Comparison of ENCODE assay signal across 8 cellular contexts in the genomic region with DNA sequence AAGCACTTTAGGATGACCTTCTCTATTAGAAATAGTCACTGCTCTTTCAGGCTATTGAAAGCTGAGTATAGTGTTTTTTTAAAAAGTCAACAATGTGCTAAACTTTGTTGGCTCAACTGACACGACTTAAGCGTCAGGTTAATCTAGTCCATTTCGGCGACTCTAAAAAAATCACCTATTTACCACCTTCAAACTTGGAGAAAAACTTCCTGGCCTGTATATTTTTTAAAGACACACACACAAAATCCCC.
DNase-seq lines count a peak whose midpoint lies in the region; ATAC-seq, FAIRE-seq and TF ChIP-seq lines count a peak whose summit lies in the region.

No MANE protein-coding gene starts in this region.

- H3K27ac ChIP-seq in breast epithelium = peak overlapping the region; percentile 98
- H3K27ac ChIP-seq in body of pancreas = peak overlapping the region; percentile 90 to 99 (median 96)
- no peak overlapping the region for H3K27ac ChIP-seq in mesenchymal stem cell (ENCODE audit: low read length, poor library complexity, severe bottlenecking)
- peak overlapping the region; percentile 92 to 98 (median 98) for H3K27ac ChIP-seq in transverse colon

- H3K4me1 Mint-ChIP-seq in MCF 10A (ENCODE audit: insufficient read depth, unreplicated experiment) = peaks cover 37% of the 10 kb centered on the region

- no peak overlapping the region for H2BK15ac ChIP-seq in mesenchymal stem cell (ENCODE audit: low read depth, poor library complexity, severe bottlenecking)

- H3K9ac ChIP-seq in mesenchymal stem cell (ENCODE audit: low read length) = peak overlapping the region; percentile 96

- no peaks in the 10 kb centered on the region for H3K36me3 ChIP-seq in breast epithelium
- H3K36me3 ChIP-seq in body of pancreas (replicated peaks in 1 of 2; ENCODE audit: insufficient read depth in 1 of 2, low read depth in 2 of 2) = no peaks in the 10 kb centered on the region
- no peaks in the 10 kb centered on the region for H3K36me3 ChIP-seq in mesenchymal stem cell (ENCODE audit: control insufficient read depth in 1 of 2, insufficient read depth in 2 of 2, low read depth in 1 of 2, low read length in 2 of 2)
- no peaks in the 10 kb centered on the region for H3K36me3 ChIP-seq in transverse colon

- H3K14ac ChIP-seq in mesenchymal stem cell (ENCODE audit: low read length in 2 of 2) = no peak overlapping the region

- POLR2A ChIA-PET in MCF 10A (lab: Yijun Ruan, JAX) = interaction anchor here (0.7 to 11.8 kb wide), 12 partner anchors 10 to 625 kb away, joined by 3 to 219 read pairs (median 4); partner anchors contain the start of gene FOXP1

- H2BK5ac ChIP-seq in mesenchymal stem cell (ENCODE audit: low read depth, low read length, poor library complexity, severe bottlenecking) = no peak overlapping the region

- no peaks in the 10 kb centered on the region for H3K9me3 Mint-ChIP-seq in MCF 10A (ENCODE audit: unreplicated experiment)

- H3K23ac ChIP-seq in mesenchymal stem cell (ENCODE audit: low read length in 2 of 2) = no peak overlapping the region

- peak overlapping the region; percentile 91 for H3K4me2 ChIP-seq in mesenchymal stem cell (ENCODE audit: low read length, poor library complexity, severe bottlenecking)

- intact Hi-C loops in breast epithelium (cut with DNase I; ENCODE audit: low total_unique reads) = loop anchor here (10.0 kb wide), 2 partner anchors 81 to 239 kb away; no protein-coding TSS in a partner anchor
- intact Hi-C loops in MCF 10A (cut with micrococcal nuclease) = loop anchor here (2.0 to 10.0 kb wide), 5 partner anchors 208 to 589 kb away; no protein-coding TSS in a partner anchor
- intact Hi-C loops in body of pancreas (cut with DNase I) = no loop called here
- intact Hi-C loops in transverse colon (cut with DNase I; ENCODE audit: low total_unique reads) = loop anchor here (5.0 to 10.0 kb wide), 2 partner anchors 182 to 519 kb away; partner anchors contain the start of gene FOXP1

- DNase-seq in breast epithelium (ENCODE audit: low spot score in 2 of 2) (no peak), MCF 10A (ENCODE audit: unreplicated experiment) (no peak), body of pancreas (no peak), mesenchymal stem cell (no peak), transverse colon (no peak), amniotic stem cell (lab: John Stamatoyannopoulos, UW) (no peak), frontal cortex (ENCODE audit: low spot score in 2 of 2) (no peak)

- H3K4me3 ChIP-seq in breast epithelium = peak overlapping the region; percentile 70 to 83 (median 77)
- peak overlapping the region in 1 of 2 donors; percentile 29 for H3K4me3 ChIP-seq in body of pancreas
- H3K4me3 ChIP-seq in mesenchymal stem cell (ENCODE audit: insufficient read depth in 1 of 2, low read depth in 1 of 2, low read length in 2 of 2) = peak overlapping the region in 1 of 2 experiments; percentile 84
- peak overlapping the region; percentile 67 to 85 (median 76) for H3K4me3 ChIP-seq in transverse colon

- FAIRE-seq in frontal cortex (lab: Jason Lieb, UNC) = no peak

- no peaks in the 10 kb centered on the region for H3K27me3 Mint-ChIP-seq in MCF 10A (ENCODE audit: insufficient read depth, unreplicated experiment)

- H3K18ac ChIP-seq in mesenchymal stem cell (ENCODE audit: low read depth in 1 of 2, low read length in 2 of 2) = no peak overlapping the region

- H2AFZ ChIP-seq in mesenchymal stem cell (ENCODE audit: low read depth, low read length) = no peak overlapping the region

- H3K9me3 ChIP-seq in breast epithelium (no peaks in the 10 kb centered on the region), body of pancreas (no peaks in the 10 kb centered on the region), mesenchymal stem cell (ENCODE audit: control insufficient read depth, low read length) (no peaks in the 10 kb centered on the region), transverse colon (no peaks in the 10 kb centered on the region)

- H4K8ac ChIP-seq in mesenchymal stem cell (ENCODE audit: low read length) = no peak overlapping the region

- WGBS in body of pancreas, 2 donors = 0 to 5% methylated on average over 4 of the region's 4 CpGs
- WGBS in mesenchymal stem cell = 0% methylated on average over 4 of the region's 4 CpGs
- 5 to 10% methylated on average over 4 of the region's 4 CpGs for WGBS in transverse colon (ENCODE audit: low coverage in 1 of 2), 2 donors

- no peak overlapping the region for H2BK120ac ChIP-seq in mesenchymal stem cell (ENCODE audit: low read depth, low read length)

- H3K4ac ChIP-seq in mesenchymal stem cell (ENCODE audit: low read depth in 1 of 2, low read length in 2 of 2) = no peak overlapping the region

- H3K4me3 Mint-ChIP-seq in MCF 10A (ENCODE audit: unreplicated experiment) = no peak overlapping the region

- H3K27me3 ChIP-seq in breast epithelium (no peaks in the 10 kb centered on the region), body of pancreas (no peaks in the 10 kb centered on the region), mesenchymal stem cell (ENCODE audit: control insufficient read depth in 1 of 2, insufficient read depth in 1 of 2, low read length in 2 of 2) (no peaks in the 10 kb centered on the region), transverse colon (no peaks in the 10 kb centered on the region)

- no peak for TF ChIP-seq EP300 in transverse colon (IDR thresholded peaks at IDR 0.05; ENCODE audit: low read depth)

- no peak overlapping the region for H2AK5ac ChIP-seq in mesenchymal stem cell (ENCODE audit: low read length, severe bottlenecking)

- H3K36me3 Mint-ChIP-seq in MCF 10A (ENCODE audit: insufficient read depth, unreplicated experiment) = peaks cover 2% of the 10 kb centered on the region

- ATAC-seq in body of pancreas = no peak
- ATAC-seq in HG03457 (IDR thresholded peaks at IDR 0.05; ENCODE audit: unreplicated experiment) = no peak

- H3K4me1 ChIP-seq in breast epithelium (peaks cover 0 to 6% of the 10 kb centered on the region in 2 donors), body of pancreas (peaks cover 53% of the 10 kb centered on the region), mesenchymal stem cell (ENCODE audit: control insufficient read depth, insufficient read depth, low read depth, low read length) (peaks cover 11% of the 10 kb centered on the region), transverse colon (peaks cover 15 to 80% (median 51%) of the 10 kb centered on the region in 4 donors)

- no peak overlapping the region for H2BK12ac ChIP-seq in mesenchymal stem cell (ENCODE audit: low read length in 2 of 2)

- peaks cover 6% of the 10 kb centered on the region for H3K79me1 ChIP-seq in mesenchymal stem cell (replicated peaks; ENCODE audit: low read length, poor library complexity, severe bottlenecking)

- CTCF ChIA-PET in MCF 10A (lab: Yijun Ruan, JAX) = interaction anchor here (0.9 to 1.1 kb wide), 2 partner anchors 9 to 483 kb away, joined by 3 to 8 read pairs; no protein-coding TSS in a partner anchor

- no TSS peak for BruUV-seq in MCF 10A (replicated peaks; lab: Mats Ljungman, UMichigan)

- in situ Hi-C loops in transverse colon (cut with MboI; ENCODE audit: low pct_ligation_motif_present in 1 of 4, low pct_unique_long_range_greater_than_20kb in 1 of 4, low sequenced_read_pairs in 3 of 4) = loop anchor here in 1 of 4 donors (25.0 kb wide), 1 partner anchor 522 kb away; the partner anchor contains the start of gene FOXP1

- H3K27ac Mint-ChIP-seq in MCF 10A (ENCODE audit: low read depth, unreplicated experiment) = no peak overlapping the region

- no peak overlapping the region for H4K91ac ChIP-seq in mesenchymal stem cell (ENCODE audit: low read length)

- TF ChIP-seq POLR2A in breast epithelium (IDR thresholded peaks at IDR 0.05) = no peak
- TF ChIP-seq POLR2A in body of pancreas (IDR thresholded peaks at IDR 0.05) = no peak
- TF ChIP-seq POLR2A in transverse colon (IDR thresholded peaks at IDR 0.05) = no peak

- no peak for TF ChIP-seq CTCF in breast epithelium (IDR thresholded peaks at IDR 0.05)
- TF ChIP-seq CTCF in MCF 10A (IDR thresholded peaks at IDR 0.05; ENCODE audit: unreplicated experiment) = no peak
- TF ChIP-seq CTCF in body of pancreas (IDR thresholded peaks at IDR 0.05) = no peak
- no peak for TF ChIP-seq CTCF in transverse colon (IDR thresholded peaks at IDR 0.05)
